14 cellular contexts compared by ENCODE assay signal in genomic region chr1:106836708-106837107, GRCh38.
A peak's percentile ranks its signal among the peaks of the same experiment; 100 is the strongest.
DNase-seq lines count a peak whose midpoint lies in the region; ATAC-seq, FAIRE-seq and TF ChIP-seq lines count a peak whose summit lies in the region.
"Had no signal": no experiment of that assay in that cellular context is flagged by ENCODE, and none has a peak within 500 bp of the region (broad histone marks: within the 10 kb centered on the region; RNA-seq: fewer than 3 reads in every experiment).

No MANE protein-coding gene starts in this region.

- FAIRE-seq in K562 (lab: Jason Lieb, UNC) = peak; percentile 6
- FAIRE-seq: small intestine had no signal

- no peak for TF ChIP-seq POLR2A in K562 (conservative IDR thresholded peaks at IDR 0.05)

- in situ Hi-C loops in K562 (cut with MboI) = no loop called here
- in situ Hi-C loops in G401 (cut with HindIII; ENCODE audit: low sequenced_read_pairs) = no loop called here

- 0 out of 2 replicates have a peak, but pooled peaks cover 3% of the 10 kb centered on the region for H3K9me3 ChIP-seq in K562 (replicated peaks; ENCODE audit: control insufficient read depth, insufficient read depth, low read depth, low read length)

- CTCF ChIA-PET in K562 (lab: Yijun Ruan, JAX; ENCODE audit: low intra/inter-chr PET ratio) = no interaction called here

- no peak for TF ChIP-seq CTCF in K562 (IDR thresholded peaks at IDR 0.05 in 2 of 3, conservative IDR thresholded peaks at IDR 0.05 in 1 of 3; ENCODE audit: insufficient read depth in 2 of 3, low read depth in 1 of 3, low read length in 3 of 3)

- no peaks in the 10 kb centered on the region for H4K20me1 ChIP-seq in K562 (replicated peaks; ENCODE audit: control insufficient read depth, insufficient read depth, low read length)

- BruUV-seq in K562 (replicated peaks; lab: Mats Ljungman, UMichigan) = no TSS peak

- intact Hi-C loops in K562 (cut with micrococcal nuclease) = no loop called here

- no peak overlapping the region for H2AFZ ChIP-seq in K562 (ENCODE audit: low read depth, low read length)

- no peaks in the 10 kb centered on the region for H3K27me3 ChIP-seq in K562 (ENCODE audit: control insufficient read depth in 2 of 2, insufficient read depth in 2 of 2, low read length in 2 of 2)

- H3K9ac ChIP-seq in K562 (ENCODE audit: insufficient read depth in 1 of 2, low read depth in 2 of 2, low read length in 2 of 2) = no peak overlapping the region

- no peaks in the 10 kb centered on the region for H3K4me1 ChIP-seq in K562 (replicated peaks in 1 of 2; ENCODE audit: control insufficient read depth in 2 of 2, insufficient read depth in 2 of 2, low read length in 2 of 2)

- no peaks in the 10 kb centered on the region for H3K9me1 ChIP-seq in K562 (ENCODE audit: control insufficient read depth, insufficient read depth, low read length)

- TF ChIP-seq EP300 in K562 (IDR thresholded peaks at IDR 0.05; ENCODE audit: low read length) = no peak

- H3K36me3 ChIP-seq in K562 (ENCODE audit: control insufficient read depth, insufficient read depth, low read length) = no peaks in the 10 kb centered on the region

- no peak overlapping the region for H3K4me2 ChIP-seq in K562 (ENCODE audit: insufficient read depth, low read length)

- ATAC-seq in GM19324 (IDR thresholded peaks at IDR 0.05; ENCODE audit: low FRiP score, unreplicated experiment) = peak; percentile 72
- peak; percentile 85 for ATAC-seq in GM21737 (IDR thresholded peaks at IDR 0.05; ENCODE audit: unreplicated experiment)
- ATAC-seq in HG03095 (IDR thresholded peaks at IDR 0.05; ENCODE audit: unreplicated experiment) = peak; percentile 64
- ATAC-seq in K562 = no peak
- ATAC-seq: activated CD4-positive, alpha-beta T cell treated with anti-CD3 and anti-CD28 coated beads for 36 hours; activated T-cell treated with anti-CD3 and anti-CD28 coated beads, Interleukin-2, amount 50 U/mL, for 72 hours had no signal

- no peak overlapping the region for H3K4me3 ChIP-seq in K562

- no peak for TF ChIP-seq RAD21 in K562 (CRISPR knock-in tag; conservative IDR thresholded peaks at IDR 0.05 in 1 of 2, IDR thresholded peaks at IDR 0.05 in 1 of 2)

- no peak overlapping the region for H3K27ac ChIP-seq in K562 (ENCODE audit: extremely low read depth, low read depth, low read length)
- H3K27ac ChIP-seq: RWPE1 had no signal

- WGBS in K562 (ENCODE audit: insufficient coverage, low coverage, missing lambda C conversion rate) = 0% methylated on average over 2 of the region's 2 CpGs

- POLR2A ChIA-PET in K562 (lab: Yijun Ruan, JAX) = no interaction called here

- H3K79me2 ChIP-seq in K562 (ENCODE audit: control insufficient read depth, insufficient read depth, low read length) = no peaks in the 10 kb centered on the region

- DNase-seq in K562 (ENCODE audit: extremely low read depth in 1 of 4, low spot score in 3 of 4) (no peak), NCI-H1694 treated with DMSO at 0.1 percent for 48 hours (lab: John Stamatoyannopoulos, UW) (no peak), G401 (ENCODE audit: low spot score) (no peak)
- no peak for DNase-seq in activated effector memory CD4-positive, alpha-beta T cell treated with Interleukin-2 at 50 U/mL for 16 hours
- DNase-seq: activated CD4-positive, alpha-beta T cell treated with anti-CD3 and anti-CD28 coated beads for 36 hours; activated T-cell treated with anti-CD3 and anti-CD28 coated beads, Interleukin-2, amount 50 U/mL, for 72 hours; CD4-positive, CD25-positive, alpha-beta regulatory T cell; EL; small intestine; T-helper 2 cell had no signal

TF ChIP-seq in K562, 482 proteins besides CTCF, POLR2A, EP300 and RAD21 (continues in another document):
- TF ChIP-seq HOMEZ (CRISPR knock-in tag; IDR thresholded peaks at IDR 0.05) (no peak), RERE (CRISPR knock-in tag; IDR thresholded peaks at IDR 0.05; ENCODE audit: borderline replicate concordance) (no peak), YBX1 (IDR thresholded peaks at IDR 0.05) (no peak), ZBTB11 (CRISPR knock-in tag; IDR thresholded peaks at IDR 0.05) (peak in 1 of 3 experiments; percentile 73; a peak in 1 of 6 replicates), MAZ (CRISPR knock-in tag; conservative IDR thresholded peaks at IDR 0.05 in 1 of 2, IDR thresholded peaks at IDR 0.05 in 1 of 2) (no peak), GTF2E2 (tag; IDR thresholded peaks at IDR 0.05) (no peak), GATAD2A (IDR thresholded peaks at IDR 0.05) (no peak)
